ENCODE assay signal across 9 cellular contexts in genomic region chr14:31024577-31025334, GRCh38. TPM values are rescaled to one million over a fixed set of nuclear protein-coding genes. Genes with fewer than 3 reads are reported as not detected.
DNase-seq lines count a peak whose midpoint lies in the region; ATAC-seq and FAIRE-seq lines count a peak whose summit lies in the region.
"Had no signal": no experiment of that assay in that cellular context is flagged by ENCODE, and none has a peak within 500 bp of the region (broad histone marks: within the 10 kb centered on the region; RNA-seq: fewer than 3 reads in every experiment).

No MANE protein-coding gene starts in this region.

- peak overlapping the region; percentile 85 for H3K27ac Mint-ChIP-seq in activated CD4-positive, alpha-beta memory T cell treated with anti-CD3 and anti-CD28 coated beads for 36 hours

- CTCF ChIA-PET in activated CD4-positive, alpha-beta memory T cell treated with anti-CD3 and anti-CD28 coated beads for 36 hours (lab: Charles Lee): interaction anchor here (1.3 to 1.8 kb wide), 2 partner anchors 44 to 58 kb away, joined by 3 to 5 read pairs; no protein-coding TSS in a partner anchor

- ATAC-seq in activated T-cell treated with anti-CD3 and anti-CD28 coated beads, Interleukin-2, amount 50 U/mL, for 4 hours: no peak
- ATAC-seq in HG02759 (IDR thresholded peaks at IDR 0.05; ENCODE audit: unreplicated experiment): no peak

- peak overlapping the region; percentile 98 for H3K4me3 Mint-ChIP-seq in activated T-cell treated with anti-CD3 and anti-CD28 coated beads, Interleukin-2, amount 50 U/mL, for 4 hours
- peak overlapping the region; percentile 92 for H3K4me3 Mint-ChIP-seq in activated CD4-positive, alpha-beta memory T cell treated with anti-CD3 and anti-CD28 coated beads for 36 hours

- no peaks in the 10 kb centered on the region for H3K27me3 Mint-ChIP-seq in activated T-cell treated with anti-CD3 and anti-CD28 coated beads, Interleukin-2, amount 50 U/mL, for 4 hours (ENCODE audit: low read depth)
- H3K27me3 Mint-ChIP-seq in activated CD4-positive, alpha-beta memory T cell treated with anti-CD3 and anti-CD28 coated beads for 36 hours: no peaks in the 10 kb centered on the region

- no peaks in the 10 kb centered on the region for H3K9me3 ChIP-seq in iPS DF 6.9 (ENCODE audit: control insufficient read depth, insufficient read depth, low read length)
- no peaks in the 10 kb centered on the region for H3K9me3 ChIP-seq in small intestine (ENCODE audit: control insufficient read depth, low read depth)

- peaks cover 7% of the 10 kb centered on the region for H3K36me3 Mint-ChIP-seq in activated T-cell treated with anti-CD3 and anti-CD28 coated beads, Interleukin-2, amount 50 U/mL, for 4 hours (ENCODE audit: insufficient read depth)
- H3K36me3 Mint-ChIP-seq in activated CD4-positive, alpha-beta memory T cell treated with anti-CD3 and anti-CD28 coated beads for 36 hours: peaks cover 2% of the 10 kb centered on the region

- no peak for DNase-seq in activated T-cell treated with anti-CD3 and anti-CD28 coated beads, Interleukin-2, amount 50 U/mL, for 4 hours
- DNase-seq in activated T-cell treated with anti-CD3 and anti-CD28 coated beads, Interleukin-2, amount 50 U/mL, for 48 hours: no peak
- no peak for DNase-seq in activated CD4-positive, alpha-beta memory T cell treated with anti-CD3 and anti-CD28 coated beads for 36 hours
- DNase-seq in iPS DF 6.9 (ENCODE audit: low read depth, low spot score) (no peak), small intestine (peak; percentile 39), NCI-H510A treated with DMSO at 0.1 percent for 48 hours (lab: John Stamatoyannopoulos, UW) (no peak), AML-193 (lab: John Stamatoyannopoulos, UW) (no peak)

- POLR2A ChIA-PET in activated CD4-positive, alpha-beta memory T cell treated with anti-CD3 and anti-CD28 coated beads for 36 hours (lab: Charles Lee): interaction anchor here (1.9 to 2.6 kb wide), 2 partner anchors 181 to 183 kb away, joined by 9 to 13 read pairs; partner anchors contain the start of gene HECTD1

- FAIRE-seq in small intestine (lab: Jason Lieb, UNC): no peak
- FAIRE-seq: endometrium had no signal

- intact Hi-C loops in activated CD4-positive, alpha-beta memory T cell treated with anti-CD3 and anti-CD28 coated beads for 36 hours (cut with micrococcal nuclease): loop anchor here (5.0 to 10.0 kb wide), 3 partner anchors 50 to 1050 kb away; partner anchors contain the start of gene ARHGAP5

- no peaks in the 10 kb centered on the region for H3K36me3 ChIP-seq in iPS DF 6.9 (ENCODE audit: control insufficient read depth, insufficient read depth, low read length)
- H3K36me3 ChIP-seq in small intestine (ENCODE audit: control insufficient read depth in 2 of 2, insufficient read depth in 2 of 2, low read length in 2 of 2): peaks cover 3 to 8% of the 10 kb centered on the region in 2 donors

- H3K27ac ChIP-seq in iPS DF 6.9 (ENCODE audit: low read length) (no peak overlapping the region), small intestine (ENCODE audit: low read depth in 1 of 2, low read length in 1 of 2) (peak overlapping the region; percentile 97)

- WGBS in iPS DF 6.9 (ENCODE audit: insufficient coverage, insufficient read length): 100% methylated on average over 1 of the region's 11 CpGs
- 3 to 6% (median 4%) methylated on average over 11 of the region's 11 CpGs for WGBS in small intestine, 3 donors

- no peaks in the 10 kb centered on the region for H3K4me1 ChIP-seq in iPS DF 6.9 (ENCODE audit: control insufficient read depth, insufficient read depth, low read length)
- H3K4me1 ChIP-seq in small intestine (ENCODE audit: control insufficient read depth in 2 of 2, insufficient read depth in 1 of 2, low read depth in 1 of 2, low read length in 1 of 2): peaks cover 0 to 2% of the 10 kb centered on the region in 2 donors

- H3K9me3 Mint-ChIP-seq in activated T-cell treated with anti-CD3 and anti-CD28 coated beads, Interleukin-2, amount 50 U/mL, for 4 hours: no peaks in the 10 kb centered on the region
- no peaks in the 10 kb centered on the region for H3K9me3 Mint-ChIP-seq in activated CD4-positive, alpha-beta memory T cell treated with anti-CD3 and anti-CD28 coated beads for 36 hours

- peaks cover 47% of the 10 kb centered on the region for H3K4me1 Mint-ChIP-seq in activated T-cell treated with anti-CD3 and anti-CD28 coated beads, Interleukin-2, amount 50 U/mL, for 4 hours (ENCODE audit: low read depth)
- H3K4me1 Mint-ChIP-seq in activated CD4-positive, alpha-beta memory T cell treated with anti-CD3 and anti-CD28 coated beads for 36 hours (ENCODE audit: low read depth): peaks cover 42% of the 10 kb centered on the region

- peak overlapping the region; percentile 99; the same call in 1 of the 2 replicates for H3K4me3 ChIP-seq in iPS DF 6.9 (ENCODE audit: low read length)
- H3K4me3 ChIP-seq in small intestine (ENCODE audit: low read depth in 1 of 2, low read length in 2 of 2): peak overlapping the region; percentile 91 to 93

- H3K27me3 ChIP-seq in iPS DF 6.9 (ENCODE audit: control insufficient read depth, insufficient read depth, low read length) (no peaks in the 10 kb centered on the region), small intestine (ENCODE audit: control insufficient read depth in 2 of 2, insufficient read depth in 2 of 2, low read length in 2 of 2) (no peaks in the 10 kb centered on the region)

RNA-seq across cellular contexts. Expression of gene AP4S1, which starts 0.7 kb away (rescaled TPM):
- total RNA-seq in activated T-cell treated with anti-CD3 and anti-CD28 coated beads, Interleukin-2, amount 50 U/mL, for 4 hours: 10 to 100 TPM; 11.5 to 12.8 (median 12.2) TPM
- total RNA-seq in activated CD4-positive, alpha-beta memory T cell treated with anti-CD3 and anti-CD28 coated beads for 36 hours: 1 to 10 TPM; 3.9 to 5.9 TPM
- polyA plus RNA-seq in small intestine: 1 to 10 TPM; 1.6 to 6.0 (median 5.4) TPM

RNA-seq across cellular contexts. Expression of gene STRN3, which starts 1.4 kb away (rescaled TPM):
- 10 to 100 TPM; 21.4 to 24.1 (median 23.3) TPM for total RNA-seq in activated T-cell treated with anti-CD3 and anti-CD28 coated beads, Interleukin-2, amount 50 U/mL, for 4 hours
- 10 to 100 TPM; 17.4 to 19.4 TPM for total RNA-seq in activated CD4-positive, alpha-beta memory T cell treated with anti-CD3 and anti-CD28 coated beads for 36 hours
- 10 to 100 TPM in 2 of 3 donors, 1 to 10 TPM in 1; 9.7 to 13.2 (median 10.5) TPM for polyA plus RNA-seq in small intestine
